15 cellular contexts compared by ENCODE assay signal in genomic region chrY:14694566-14694965, GRCh38.
DNase-seq lines count a peak whose midpoint lies in the region; ATAC-seq and TF ChIP-seq lines count a peak whose summit lies in the region.
"Had no signal": no experiment of that assay in that cellular context is flagged by ENCODE, and none has a peak within 500 bp of the region (broad histone marks: within the 10 kb centered on the region; RNA-seq: fewer than 3 reads in every experiment).

No MANE protein-coding gene starts in this region.

- POLR2A ChIA-PET in AG04450 (lab: Yijun Ruan, JAX): no interaction called here

- H3K9me3 ChIP-seq in AG04450 (ENCODE audit: control insufficient read depth, insufficient read depth, low read length): no peaks in the 10 kb centered on the region

- in situ Hi-C loops in G401 (cut with HindIII; ENCODE audit: low sequenced_read_pairs): no loop called here

- CTCF ChIA-PET in AG04450 (lab: Charles Lee): no interaction called here

- DNase-seq in AG04450 (ENCODE audit: low read depth, low spot score): peak; percentile 0
- DNase-seq in G401 (ENCODE audit: low spot score): peak; percentile 23
- peak; percentile 24 for DNase-seq in cerebellar cortex (ENCODE audit: low spot score)
- peak; percentile 68 for DNase-seq in fibroblast of peridontal ligament (ENCODE audit: extremely low read depth)
- no peak for DNase-seq in posterior cingulate gyrus
- DNase-seq in NCI-H226: no peak
- DNase-seq in HuH-7.5 (ENCODE audit: low spot score): no peak
- DNase-seq: CD8-positive, alpha-beta T cell; COR-L47; DND-41; H7 had no signal

- TF ChIP-seq CTCF in AG04450 (IDR thresholded peaks at IDR 0.05; ENCODE audit: low read depth, low read length): no peak

- H3K27me3 ChIP-seq in AG04450 (ENCODE audit: control insufficient read depth, insufficient read depth, low read length): no peaks in the 10 kb centered on the region

- no peak overlapping the region for H3K27ac ChIP-seq in AG04450 (ENCODE audit: low read depth, low read length)
- H3K27ac ChIP-seq: 22Rv1, GM23248 had no signal

- H3K4me3 ChIP-seq in AG04450 (ENCODE audit: low read depth, low read length): no peak overlapping the region
- H3K4me3 ChIP-seq: GM12878, GM23248 had no signal

- intact Hi-C loops in posterior cingulate gyrus (cut with DNase I): no loop called here

- ATAC-seq in HG02870 (IDR thresholded peaks at IDR 0.05; ENCODE audit: unreplicated experiment): no peak
- ATAC-seq: CD8-positive, alpha-beta T cell; GM12878 had no signal

Comparison
In these comparisons a context has a peak if more than half of its experiments do, and no peak if none do; other contexts are left out.
1. DNase-seq: peak in AG04450 (single experiment), G401 (single experiment), cerebellar cortex (single experiment) and fibroblast of peridontal ligament (single experiment); none in posterior cingulate gyrus (0 of 10), NCI-H226 (single experiment) and HuH-7.5 (single experiment).